8 cellular contexts compared by ENCODE assay signal in genomic region chr4:8157944-8158709, GRCh38. TPM values are rescaled to one million over a fixed set of nuclear protein-coding genes. Genes with fewer than 3 reads are reported as not detected.
A peak's percentile ranks its signal among the peaks of the same experiment; 100 is the strongest.
DNase-seq lines count a peak whose midpoint lies in the region; ATAC-seq and TF ChIP-seq lines count a peak whose summit lies in the region.

No MANE protein-coding gene starts in this region.

- H3K9ac ChIP-seq in HUES6 (ENCODE audit: low read length) = no peak overlapping the region

- no peaks in the 10 kb centered on the region for H3K36me3 ChIP-seq in BJ (ENCODE audit: control insufficient read depth, insufficient read depth, low read length)
- H3K36me3 ChIP-seq in HUES6 (ENCODE audit: control insufficient read depth, insufficient read depth, low read length) = no peaks in the 10 kb centered on the region

- CTCF ChIA-PET in BJ (lab: Yijun Ruan, JAX) = interaction anchor here (1.9 to 2.2 kb wide), 2 partner anchors 13 to 19 kb away, joined by 7 to 11 read pairs; no protein-coding TSS in a partner anchor

- no peaks in the 10 kb centered on the region for H3K9me3 ChIP-seq in HUES6 (ENCODE audit: control insufficient read depth, insufficient read depth, low read depth, low read length)

- H3K4me3 Mint-ChIP-seq in dendritic cell treated with granulocyte-macrophage colony-stimulating factor and Interleukin-4, amounts not matched to agents 40 ng/mL and 50 ng/mL, for 4 days = peak overlapping the region; percentile 59
- peak overlapping the region; percentile 59 to 100 (median 86) for H3K4me3 Mint-ChIP-seq in naive B cell

- intact Hi-C loops in dendritic cell treated with granulocyte-macrophage colony-stimulating factor and Interleukin-4, amounts not matched to agents 40 ng/mL and 50 ng/mL, for 4 days (cut with micrococcal nuclease) = no loop called here

- no peak overlapping the region for H3K27ac ChIP-seq in HUES6 (ENCODE audit: low read depth, low read length)

- no peak overlapping the region for H3K27ac Mint-ChIP-seq in dendritic cell treated with granulocyte-macrophage colony-stimulating factor and Interleukin-4, amounts not matched to agents 40 ng/mL and 50 ng/mL, for 4 days
- H3K27ac Mint-ChIP-seq in naive B cell = no peak overlapping the region

- peaks cover 9% of the 10 kb centered on the region for H3K4me1 ChIP-seq in HUES6 (ENCODE audit: control insufficient read depth, insufficient read depth, low read length)

- peaks cover 79% of the 10 kb centered on the region for H3K27me3 Mint-ChIP-seq in dendritic cell treated with granulocyte-macrophage colony-stimulating factor and Interleukin-4, amounts not matched to agents 40 ng/mL and 50 ng/mL, for 4 days
- peaks cover 0 to 29% (median 6%) of the 10 kb centered on the region in 3 donors for H3K27me3 Mint-ChIP-seq in naive B cell

- H3K36me3 Mint-ChIP-seq in dendritic cell treated with granulocyte-macrophage colony-stimulating factor and Interleukin-4, amounts not matched to agents 40 ng/mL and 50 ng/mL, for 4 days (ENCODE audit: low read depth) = peaks cover 6% of the 10 kb centered on the region
- H3K36me3 Mint-ChIP-seq in naive B cell = no peaks in the 10 kb centered on the region

- H3K4me3 ChIP-seq in BJ (ENCODE audit: low read depth, low read length) (peak overlapping the region; percentile 32), HUES6 (ENCODE audit: low read depth, low read length) (peak overlapping the region; percentile 78)

- POLR2A ChIA-PET in BJ (lab: Charles Lee) = no interaction called here

- ATAC-seq in naive B cell (ENCODE audit: low read depth in 2 of 2) = no peak
- no peak for ATAC-seq in HG03095 (IDR thresholded peaks at IDR 0.05; ENCODE audit: unreplicated experiment)

- H3K9me3 Mint-ChIP-seq in dendritic cell treated with granulocyte-macrophage colony-stimulating factor and Interleukin-4, amounts not matched to agents 40 ng/mL and 50 ng/mL, for 4 days = no peaks in the 10 kb centered on the region
- no peaks in the 10 kb centered on the region for H3K9me3 Mint-ChIP-seq in naive B cell

- no peak for DNase-seq in BJ (ENCODE audit: low read depth)
- no peak for DNase-seq in naive B cell
- no peak for DNase-seq in stimulated activated CD8-positive, alpha-beta memory T cell treated with anti-CD3 and anti-CD28 coated beads, Interleukin-4, amount 100 ng/mL, for 48 hours
- DNase-seq in NCI-H1930 (lab: John Stamatoyannopoulos, UW) = no peak
- no peak for DNase-seq in EL

- peaks cover 22% of the 10 kb centered on the region for H3K4me1 Mint-ChIP-seq in dendritic cell treated with granulocyte-macrophage colony-stimulating factor and Interleukin-4, amounts not matched to agents 40 ng/mL and 50 ng/mL, for 4 days (ENCODE audit: low read depth)
- peaks cover 28 to 48% (median 45%) of the 10 kb centered on the region in 3 donors for H3K4me1 Mint-ChIP-seq in naive B cell

- H3K27me3 ChIP-seq in BJ (ENCODE audit: control insufficient read depth, insufficient read depth, low read length) (peaks cover 9% of the 10 kb centered on the region; the same call in 1 of the 2 replicates), HUES6 (ENCODE audit: control insufficient read depth, insufficient read depth, low read length) (peaks cover 72% of the 10 kb centered on the region)

- no peak for TF ChIP-seq CTCF in BJ (IDR thresholded peaks at IDR 0.05; ENCODE audit: insufficient read depth, low read depth, low read length)

RNA-seq across cellular contexts. Expression of gene ABLIM2, which starts 0.5 kb away (rescaled TPM):
- polyA plus RNA-seq in BJ (2011; rRNA removed) (0.07 TPM in 1 of 2 replicates, not detected in the other), naive B cell (ENCODE audit: low read depth in 6 of 6) (1 to 10 TPM in 3 of 6 donors, under 1 TPM in 3; 0.52 to 3.4 (median 1.1) TPM)
- polyA minus RNA-seq in BJ (2011; rRNA and poly(A)+ RNA removed) = not detected in 2 replicates

RNA-seq across cellular contexts. Expression of gene SH3TC1, which starts 41.0 kb away (rescaled TPM):
- polyA plus RNA-seq in BJ (2011; rRNA removed) (0.67 and 1.2 TPM in 2 replicates), naive B cell (ENCODE audit: low read depth in 6 of 6) (10 to 100 TPM; 24.1 to 64.3 (median 37.5) TPM)
- polyA minus RNA-seq in BJ (2011; rRNA and poly(A)+ RNA removed) = 2.0 and 4.3 TPM in 2 replicates

Comparison
In these comparisons a context has a peak if more than half of its experiments do, and no peak if none do; other contexts are left out.
1. RNA of gene SH3TC1, which starts 41.0 kb away (polyA plus RNA-seq): 24.1 to 64.3 TPM in naive B cell; 0.67 to 1.2 TPM in BJ; every median in the first group is over 10 times any median in the second.